In the genomic region with DNA sequence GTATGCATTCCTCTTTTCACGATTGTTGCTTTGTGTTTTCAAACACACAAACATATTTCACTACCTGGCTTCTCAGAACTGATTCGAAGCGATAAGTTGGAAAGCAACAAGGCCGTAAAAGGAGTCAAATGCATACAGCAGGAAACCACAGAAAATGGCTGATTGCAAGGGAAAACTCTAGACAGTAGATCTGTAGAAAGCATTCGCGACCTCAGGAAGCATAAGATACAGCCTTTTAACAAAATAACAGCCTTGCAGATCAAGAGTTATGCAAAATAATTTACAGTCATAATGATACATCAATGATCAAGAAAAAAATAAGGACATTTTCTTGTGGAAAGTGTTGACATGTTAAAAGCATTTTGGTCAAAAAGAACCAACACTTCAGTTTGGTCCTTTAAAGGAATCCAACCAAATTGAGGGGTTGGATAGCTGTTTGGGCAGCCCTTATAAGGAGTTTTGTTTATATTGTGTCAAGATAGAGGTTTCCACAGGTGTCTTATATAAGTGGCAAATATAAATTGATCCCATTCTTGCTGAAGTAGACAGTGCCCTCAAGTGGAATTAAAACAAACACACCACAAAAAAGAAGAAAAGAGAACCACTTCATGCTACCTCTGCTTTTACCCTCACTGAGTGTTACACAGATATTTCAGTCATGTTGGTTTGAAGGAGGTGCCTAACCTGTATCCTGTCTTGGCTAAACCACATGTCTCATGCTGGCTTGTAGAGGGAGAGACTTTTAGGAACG, we compare ENCODE assay signal across 8 cellular contexts. TPM values are rescaled to one million over a fixed set of nuclear protein-coding genes. Genes with fewer than 3 reads are reported as not detected.
DNase-seq lines count a peak whose midpoint lies in the region; ATAC-seq, FAIRE-seq and TF ChIP-seq lines count a peak whose summit lies in the region.

No MANE protein-coding gene starts in this region.

- no peak for TF ChIP-seq POLR2A in GM12892 (IDR thresholded peaks at IDR 0.05; ENCODE audit: low read depth, low read length)
- no peak for TF ChIP-seq POLR2A in esophagus muscularis mucosa (IDR thresholded peaks at IDR 0.05; ENCODE audit: low read depth)

- H3K4me3 ChIP-seq in AG09309 (ENCODE audit: control insufficient read depth, low read depth, low read length) (no peak overlapping the region), RWPE2 (ENCODE audit: severe bottlenecking) (no peak overlapping the region), esophagus muscularis mucosa (no peak overlapping the region)

- intact Hi-C loops in esophagus muscularis mucosa (cut with DNase I) = loop anchor here (10.0 kb wide), 1 partner anchor 53 kb away; a partner anchor contains a TSS

- WGBS in esophagus muscularis mucosa = 58% methylated on average over 7 of the region's 7 CpGs

- TF ChIP-seq CTCF in AG09309 (IDR thresholded peaks at IDR 0.05; ENCODE audit: control insufficient read depth, insufficient read depth, low read depth, low read length, missing control alignments) (peak; percentile 29), RWPE2 (IDR thresholded peaks at IDR 0.05; ENCODE audit: poor library complexity, severe bottlenecking) (peak; percentile 69), esophagus muscularis mucosa (IDR thresholded peaks at IDR 0.05) (peak; percentile 34 to 42 (median 36))

- FAIRE-seq in GM12892 (lab: Jason Lieb, UNC) = peak; percentile 84

- ATAC-seq in HG03108 (IDR thresholded peaks at IDR 0.05; ENCODE audit: unreplicated experiment) (peak; percentile 51), RWPE2 (ENCODE audit: low read depth) (peak; percentile 42; the same call in 2 of the 3 replicates), GM18517 (IDR thresholded peaks at IDR 0.05; ENCODE audit: unreplicated experiment) (no peak)

- H3K9me3 ChIP-seq in RWPE2 (ENCODE audit: severe bottlenecking) (no peaks in the 10 kb centered on the region), esophagus muscularis mucosa (no peaks in the 10 kb centered on the region)

- H3K36me3 ChIP-seq in RWPE2 (ENCODE audit: low read depth) (peaks cover 33% of the 10 kb centered on the region), esophagus muscularis mucosa (peaks cover 0 to 19% (median 14%) of the 10 kb centered on the region in 4 donors)

- no peak for TF ChIP-seq EP300 in esophagus muscularis mucosa (IDR thresholded peaks at IDR 0.05)

- peaks cover 28% of the 10 kb centered on the region for H3K4me1 ChIP-seq in RWPE2 (ENCODE audit: insufficient read depth, poor library complexity, severe bottlenecking)
- H3K4me1 ChIP-seq in esophagus muscularis mucosa = peaks cover 22 to 79% (median 74%) of the 10 kb centered on the region in 4 donors

- H3K27me3 ChIP-seq in RWPE2 (ENCODE audit: insufficient read depth, poor library complexity, severe bottlenecking) = no peaks in the 10 kb centered on the region
- no peaks in the 10 kb centered on the region for H3K27me3 ChIP-seq in esophagus muscularis mucosa

- DNase-seq in AG09309 (ENCODE audit: low read depth) (no peak), GM12892 (ENCODE audit: insufficient read length) (no peak), RWPE2 (ENCODE audit: low spot score) (no peak), esophagus muscularis mucosa (ENCODE audit: extremely low spot score) (no peak), putamen (ENCODE audit: low spot score) (peak; percentile 35), NCI-H526 (lab: John Stamatoyannopoulos, UW) (no peak)

- H3K27ac ChIP-seq in RWPE2 (ENCODE audit: poor library complexity, severe bottlenecking) (no peak overlapping the region), esophagus muscularis mucosa (replicated peaks in 1 of 4) (peak overlapping the region in 3 of 4 donors; percentile 5 to 29 (median 19))

RNA-seq across cellular contexts. Expression of a gene that starts 5.5 kb away (rescaled TPM):
- polyA plus RNA-seq in GM12892 (2012; ENCODE audit: missing spikeins) = 62.8 TPM
- total RNA-seq in esophagus muscularis mucosa = 10 to 100 TPM; 40.1 to 46.4 (median 40.8) TPM

RNA-seq across cellular contexts. Expression of a gene that starts 54.0 kb away (rescaled TPM):
- 7.8 TPM for polyA plus RNA-seq in GM12892 (2012; ENCODE audit: missing spikeins)
- total RNA-seq in esophagus muscularis mucosa = 1 to 10 TPM; 1.2 to 6.0 (median 2.5) TPM
